In the genomic region with DNA sequence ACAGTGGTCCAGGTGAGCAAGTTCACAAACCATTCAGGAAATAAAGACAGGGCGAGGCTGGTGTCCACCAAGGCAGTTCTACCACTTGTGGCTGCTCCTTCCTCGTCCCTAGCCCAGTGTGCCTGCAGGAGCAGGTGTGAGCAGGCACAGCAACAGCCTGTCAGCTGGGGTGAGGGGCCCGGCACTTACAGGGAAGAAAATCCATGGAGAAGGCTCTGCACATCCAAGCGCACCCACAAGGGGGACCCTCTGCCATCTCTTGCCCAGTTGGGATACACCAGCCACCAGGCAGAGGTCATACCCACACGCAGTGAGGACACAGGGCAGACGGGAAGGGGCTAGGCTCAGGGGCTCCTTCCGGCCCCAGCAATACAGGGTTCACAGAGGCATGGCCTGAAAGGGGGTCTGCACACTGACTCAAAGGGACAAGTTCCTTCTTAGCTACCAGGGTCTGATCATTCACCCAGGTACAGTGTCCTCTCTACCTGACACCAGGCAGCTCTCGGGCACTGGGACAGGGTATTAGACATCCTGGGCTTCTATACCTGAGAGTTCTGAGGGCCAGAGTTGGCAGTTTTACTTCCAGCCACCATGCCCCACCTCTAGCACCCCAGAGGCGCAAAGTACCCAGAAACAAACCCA, we compare ENCODE assay signal across 8 cellular contexts. TPM values are rescaled to one million over a fixed set of nuclear protein-coding genes. Genes with fewer than 3 reads are reported as not detected.
DNase-seq lines count a peak whose midpoint lies in the region; ATAC-seq, FAIRE-seq and TF ChIP-seq lines count a peak whose summit lies in the region.

No MANE protein-coding gene starts in this region.

- H3K79me2 ChIP-seq in endothelial cell of umbilical vein (ENCODE audit: control insufficient read depth, insufficient read depth, low read length) = no peaks in the 10 kb centered on the region

- peaks cover 54% of the 10 kb centered on the region for H3K4me1 Mint-ChIP-seq in CD8-positive, alpha-beta T cell (ENCODE audit: low read depth)

- no peak for ATAC-seq in CD8-positive, alpha-beta T cell
- ATAC-seq in HG02588 (IDR thresholded peaks at IDR 0.05; ENCODE audit: unreplicated experiment) = no peak
- ATAC-seq in GM21515 (IDR thresholded peaks at IDR 0.05; ENCODE audit: unreplicated experiment) = no peak

- no peaks in the 10 kb centered on the region for H3K27me3 ChIP-seq in CD8-positive, alpha-beta T cell (ENCODE audit: insufficient read depth, low read length)
- no peaks in the 10 kb centered on the region for H3K27me3 ChIP-seq in endothelial cell of umbilical vein (ENCODE audit: control insufficient read depth in 2 of 2, insufficient read depth in 2 of 2, low read length in 2 of 2)

- H3K4me3 ChIP-seq in CD8-positive, alpha-beta T cell (ENCODE audit: low read depth, low read length) = no peak overlapping the region
- H3K4me3 ChIP-seq in HFF-Myc (replicated peaks; ENCODE audit: low read depth, low read length) (no peak overlapping the region), endothelial cell of umbilical vein (replicated peaks in 1 of 3; ENCODE audit: insufficient read depth in 1 of 3, low read depth in 1 of 3, low read length in 3 of 3) (no peak overlapping the region), lower leg skin (ENCODE audit: low read depth, poor library complexity, severe bottlenecking) (no peak overlapping the region)

- no peaks in the 10 kb centered on the region for H4K20me1 ChIP-seq in endothelial cell of umbilical vein (replicated peaks; ENCODE audit: control insufficient read depth, extremely low read depth, insufficient read depth, low read length)

- H3K4me3 Mint-ChIP-seq in CD8-positive, alpha-beta T cell = no peak overlapping the region

- H3K27ac ChIP-seq in CD8-positive, alpha-beta T cell (ENCODE audit: low read depth, low read length) = no peak overlapping the region
- no peak overlapping the region for H3K27ac ChIP-seq in endothelial cell of umbilical vein (ENCODE audit: insufficient read depth, low read depth, low read length)

- POLR2A ChIA-PET in CD8-positive, alpha-beta T cell (lab: Charles Lee) = no interaction called here
- POLR2A ChIA-PET in endothelial cell of umbilical vein (lab: Charles Lee) = no interaction called here

- peak overlapping the region; percentile 79 for H3K27ac Mint-ChIP-seq in CD8-positive, alpha-beta T cell

- DNase-seq in CD8-positive, alpha-beta T cell = peak in 1 of 7 experiments; percentile 23
- no peak for DNase-seq in HFF-Myc (ENCODE audit: extremely low read depth, low read depth)
- peak; percentile 17 for DNase-seq in RPMI7951 (ENCODE audit: low read depth)
- DNase-seq in endothelial cell of umbilical vein (ENCODE audit: low read depth, low spot score) = peak; percentile 61
- DNase-seq in midbrain (lab: John Stamatoyannopoulos, UW) = peak; percentile 37
- DNase-seq in lower leg skin (ENCODE audit: low spot score in 2 of 2) = no peak

- no peak for TF ChIP-seq CTCF in CD8-positive, alpha-beta T cell (IDR thresholded peaks at IDR 0.05)
- peak; percentile 63 for TF ChIP-seq CTCF in HFF-Myc (IDR thresholded peaks at IDR 0.05; ENCODE audit: low read depth, low read length, missing control alignments)
- peak; percentile 50 to 72 for TF ChIP-seq CTCF in endothelial cell of umbilical vein (IDR thresholded peaks at IDR 0.05; ENCODE audit: extremely low read depth in 1 of 2, insufficient read depth in 1 of 2, low read depth in 1 of 2, low read length in 2 of 2)
- TF ChIP-seq CTCF in lower leg skin (IDR thresholded peaks at IDR 0.05) = no peak

- TSS peak; percentile 22 for BruUV-seq in endothelial cell of umbilical vein (replicated peaks; lab: Mats Ljungman, UMichigan)

- dilution Hi-C loops in endothelial cell of umbilical vein (cut with MboI; ENCODE audit: extremely low pct_ligation_motif_present, low sequenced_read_pairs) = no loop called here

- H3K9me3 ChIP-seq in CD8-positive, alpha-beta T cell (ENCODE audit: low read length) = no peaks in the 10 kb centered on the region
- no peaks in the 10 kb centered on the region for H3K9me3 ChIP-seq in endothelial cell of umbilical vein (replicated peaks; ENCODE audit: control insufficient read depth, insufficient read depth, low read length)

- FAIRE-seq in endothelial cell of umbilical vein (lab: Jason Lieb, UNC) = no peak

- CTCF ChIA-PET in CD8-positive, alpha-beta T cell (lab: Charles Lee) = interaction anchor here (1.3 kb wide), 1 partner anchor 74 kb away, joined by 3 read pairs; no protein-coding TSS in a partner anchor
- CTCF ChIA-PET in endothelial cell of umbilical vein (lab: Charles Lee) = interaction anchor here (0.6 to 2.0 kb wide), 5 partner anchors 10 to 74 kb away, joined by 3 to 10 read pairs (median 4); no protein-coding TSS in a partner anchor

- H3K27me3 Mint-ChIP-seq in CD8-positive, alpha-beta T cell (ENCODE audit: low read depth) = no peaks in the 10 kb centered on the region

- no peaks in the 10 kb centered on the region for H3K9me1 ChIP-seq in endothelial cell of umbilical vein (replicated peaks; ENCODE audit: control insufficient read depth, extremely low read depth, insufficient read depth, low read length)

- intact Hi-C loops in CD8-positive, alpha-beta T cell (cut with DNase I, micrococcal nuclease) = no loop called here
- intact Hi-C loops in endothelial cell of umbilical vein (cut with micrococcal nuclease) (loop anchor here (1.0 kb wide), 1 partner anchor 37 kb away; no protein-coding TSS in a partner anchor), lower leg skin (cut with DNase I; ENCODE audit: low total_unique reads) (no loop called here)

- H3K36me3 ChIP-seq in CD8-positive, alpha-beta T cell (ENCODE audit: insufficient read depth, low read length) = peaks cover 49% of the 10 kb centered on the region
- H3K36me3 ChIP-seq in endothelial cell of umbilical vein (ENCODE audit: control insufficient read depth in 2 of 2, extremely low read depth in 1 of 2, insufficient read depth in 2 of 2, low read length in 2 of 2) = peaks cover 12 to 57% of the 10 kb centered on the region in 2 experiments

- no peak overlapping the region for H2AFZ ChIP-seq in endothelial cell of umbilical vein (ENCODE audit: low read depth, low read length)

- no peaks in the 10 kb centered on the region for H3K9me3 Mint-ChIP-seq in CD8-positive, alpha-beta T cell

- peaks cover 44% of the 10 kb centered on the region for H3K4me1 ChIP-seq in CD8-positive, alpha-beta T cell (ENCODE audit: insufficient read depth, low read length)
- H3K4me1 ChIP-seq in endothelial cell of umbilical vein (ENCODE audit: control insufficient read depth, extremely low read depth, insufficient read depth, low read length) = peaks cover 22% of the 10 kb centered on the region

- no peak overlapping the region for H3K9ac ChIP-seq in endothelial cell of umbilical vein (replicated peaks; ENCODE audit: extremely low read depth, insufficient read depth, low read length)

- no peak for TF ChIP-seq POLR2A in endothelial cell of umbilical vein (IDR thresholded peaks at IDR 0.05; ENCODE audit: low read depth, low read length)
- TF ChIP-seq POLR2A in lower leg skin (IDR thresholded peaks at IDR 0.05) = no peak

- WGBS in lower leg skin, 2 donors = 56 to 63% methylated on average over 8 to 9 of the region's 9 CpGs

- no peak overlapping the region for H3K4me2 ChIP-seq in endothelial cell of umbilical vein (ENCODE audit: insufficient read depth, low read length)

- H3K36me3 Mint-ChIP-seq in CD8-positive, alpha-beta T cell = peaks cover 71% of the 10 kb centered on the region

RNA-seq across cellular contexts. Expression of a gene that starts 27.0 kb away (rescaled TPM):
- 10 to 100 TPM; 21.7 to 25.0 TPM for total RNA-seq in CD8-positive, alpha-beta T cell
- 0.78 and 1.1 TPM in 2 replicates for total RNA-seq in RPMI7951 (2014; rRNA removed; shearing (Covaris generic))
- 22.4 and 33.9 TPM in 2 replicates for total RNA-seq in endothelial cell of umbilical vein
- 37.4 and 47.6 TPM in 2 replicates for polyA plus RNA-seq in endothelial cell of umbilical vein
- polyA plus RNA-seq in endothelial cell of umbilical vein (2011; cell fraction: cytosol; rRNA removed) = 24.5 and 26.4 TPM in 2 replicates
- 21.8 and 25.6 TPM in 2 replicates for polyA plus RNA-seq in endothelial cell of umbilical vein (2011; cell fraction: nucleus; rRNA removed)
- 37.3 and 83.1 TPM in 2 replicates for polyA plus RNA-seq in endothelial cell of umbilical vein (2012)
- 24.4 and 25.1 TPM in 2 replicates for polyA minus RNA-seq in endothelial cell of umbilical vein
- polyA minus RNA-seq in endothelial cell of umbilical vein (2011; cell fraction: cytosol; rRNA and poly(A)+ RNA removed) = 7.5 TPM
- polyA minus RNA-seq in endothelial cell of umbilical vein (2011; cell fraction: nucleus; rRNA and poly(A)+ RNA removed) = 10.2 and 13.3 TPM in 2 replicates
- 10 to 100 TPM in 3 of 4 donors, 1 to 10 TPM in 1; 9.9 to 18.4 (median 15.0) TPM for total RNA-seq in lower leg skin

RNA-seq across cellular contexts. Expression of a gene that starts 35.4 kb away (rescaled TPM):
- total RNA-seq in CD8-positive, alpha-beta T cell = 10 to 100 TPM; 31.7 to 36.4 TPM
- 39.8 and 44.8 TPM in 2 replicates for total RNA-seq in RPMI7951 (2014; rRNA removed; shearing (Covaris generic))
- total RNA-seq in endothelial cell of umbilical vein (80.7 and 92.6 TPM in 2 replicates), lower leg skin (10 to 100 TPM; 48.8 to 70.6 (median 59.0) TPM)
- 86.3 and 91.0 TPM in 2 replicates for polyA plus RNA-seq in endothelial cell of umbilical vein
- polyA plus RNA-seq in endothelial cell of umbilical vein (2011; cell fraction: cytosol; rRNA removed) = 95.0 and 103 TPM in 2 replicates
- 48.7 and 63.5 TPM in 2 replicates for polyA plus RNA-seq in endothelial cell of umbilical vein (2011; cell fraction: nucleus; rRNA removed)
- 130 and 137 TPM in 2 replicates for polyA plus RNA-seq in endothelial cell of umbilical vein (2012)
- 68.9 and 81.3 TPM in 2 replicates for polyA minus RNA-seq in endothelial cell of umbilical vein
- 18.0 TPM for polyA minus RNA-seq in endothelial cell of umbilical vein (2011; cell fraction: cytosol; rRNA and poly(A)+ RNA removed)
- 14.4 and 18.9 TPM in 2 replicates for polyA minus RNA-seq in endothelial cell of umbilical vein (2011; cell fraction: nucleus; rRNA and poly(A)+ RNA removed)

RNA-seq across cellular contexts. Expression of a gene that starts 37.1 kb away (rescaled TPM):
- 10 to 100 TPM; 30.5 to 31.8 TPM for total RNA-seq in CD8-positive, alpha-beta T cell
- total RNA-seq in RPMI7951 (2014; rRNA removed; shearing (Covaris generic)) = 48.4 and 66.5 TPM in 2 replicates
- total RNA-seq in endothelial cell of umbilical vein (38.4 and 48.0 TPM in 2 replicates), lower leg skin (10 to 100 TPM; 51.9 to 72.8 (median 58.2) TPM)
- polyA plus RNA-seq in endothelial cell of umbilical vein = 84.4 and 101 TPM in 2 replicates
- polyA plus RNA-seq in endothelial cell of umbilical vein (2011; cell fraction: cytosol; rRNA removed) = 76.1 and 86.6 TPM in 2 replicates
- 50.3 and 65.3 TPM in 2 replicates for polyA plus RNA-seq in endothelial cell of umbilical vein (2011; cell fraction: nucleus; rRNA removed)
- 52.2 and 55.6 TPM in 2 replicates for polyA plus RNA-seq in endothelial cell of umbilical vein (2012)
- polyA minus RNA-seq in endothelial cell of umbilical vein = 45.8 and 55.4 TPM in 2 replicates
- 57.0 TPM for polyA minus RNA-seq in endothelial cell of umbilical vein (2011; cell fraction: cytosol; rRNA and poly(A)+ RNA removed)
- polyA minus RNA-seq in endothelial cell of umbilical vein (2011; cell fraction: nucleus; rRNA and poly(A)+ RNA removed) = 11.1 and 13.6 TPM in 2 replicates

RNA-seq across cellular contexts. Expression of a gene that starts 44.6 kb away (rescaled TPM):
- under 1 TPM; 0.27 to 0.42 TPM for total RNA-seq in CD8-positive, alpha-beta T cell
- total RNA-seq in RPMI7951 (2014; rRNA removed; shearing (Covaris generic)) = not detected in 2 replicates
- not detected in 2 replicates for total RNA-seq in endothelial cell of umbilical vein
- polyA plus RNA-seq in endothelial cell of umbilical vein = not detected in 2 replicates
- polyA plus RNA-seq in endothelial cell of umbilical vein (2011; cell fraction: cytosol; rRNA removed) = 0.03 TPM in 1 of 2 replicates, not detected in the other
- polyA plus RNA-seq in endothelial cell of umbilical vein (2011; cell fraction: nucleus; rRNA removed) = 0.08 TPM in 1 of 2 replicates, not detected in the other
- polyA plus RNA-seq in endothelial cell of umbilical vein (2012) = not detected in 2 replicates
- polyA minus RNA-seq in endothelial cell of umbilical vein = 0.06 TPM in 1 of 2 replicates, not detected in the other
- polyA minus RNA-seq in endothelial cell of umbilical vein (2011; cell fraction: cytosol; rRNA and poly(A)+ RNA removed) = not detected
- not detected in 2 replicates for polyA minus RNA-seq in endothelial cell of umbilical vein (2011; cell fraction: nucleus; rRNA and poly(A)+ RNA removed)
- under 1 TPM; 0.08 to 0.49 (median 0.29) TPM for total RNA-seq in lower leg skin

Comparison
In these comparisons a context has a peak if more than half of its experiments do, and no peak if none do; other contexts are left out.
1. DNase-seq: peak in RPMI7951 (single experiment), endothelial cell of umbilical vein (single experiment) and midbrain (single experiment); none in HFF-Myc (single experiment) and lower leg skin (0 of 2).
2. CTCF ChIP-seq: peak in HFF-Myc (single experiment) and endothelial cell of umbilical vein (2 of 2); none in CD8-positive, alpha-beta T cell (single experiment) and lower leg skin (0 of 3).